13 cellular contexts compared by ENCODE assay signal in genomic region chr7:131157530-131158243, GRCh38.
DNase-seq lines count a peak whose midpoint lies in the region; ATAC-seq and TF ChIP-seq lines count a peak whose summit lies in the region.
"Had no signal": no experiment of that assay in that cellular context is flagged by ENCODE, and none has a peak within 500 bp of the region (broad histone marks: within the 10 kb centered on the region; RNA-seq: fewer than 3 reads in every experiment).

No MANE protein-coding gene starts in this region.

- H3K36me3 ChIP-seq in body of pancreas (replicated peaks in 1 of 2; ENCODE audit: insufficient read depth in 1 of 2, low read depth in 2 of 2): no peaks in the 10 kb centered on the region

- no peak overlapping the region for H3K4me3 ChIP-seq in body of pancreas

- peak; percentile 94 for ATAC-seq in body of pancreas
- ATAC-seq in GM18858 (IDR thresholded peaks at IDR 0.05; ENCODE audit: unreplicated experiment): no peak
- no peak for ATAC-seq in GM21576 (IDR thresholded peaks at IDR 0.05; ENCODE audit: unreplicated experiment)
- ATAC-seq: natural killer cell treated with Interleukin-12 subunit alpha and Interleukin-12 subunit beta and Interleukin-15 and Interleukin-18, amount 100 ng/mL, for 72 hours had no signal

- no peaks in the 10 kb centered on the region for H3K9me3 ChIP-seq in body of pancreas

- intact Hi-C loops in body of pancreas (cut with DNase I): no loop called here

- no peak for TF ChIP-seq POLR2A in body of pancreas (IDR thresholded peaks at IDR 0.05)

- 51 to 54% methylated on average over 14 of the region's 14 CpGs for whole genome bisulfite sequencing in body of pancreas, 2 donors

- DNase-seq in HCEC 1CT (peak; percentile 35), body of pancreas (peak; percentile 65 to 78 (median 72)), inferior parietal cortex (ENCODE audit: extremely low spot score) (peak; percentile 42), superior temporal gyrus (ENCODE audit: extremely low spot score) (peak; percentile 54), NCI-H345 treated with DMSO at 0.1 percent for 48 hours (lab: John Stamatoyannopoulos, UW; ENCODE audit: unreplicated experiment) (no peak), cerebellum (ENCODE audit: low spot score) (no peak)
- DNase-seq: activated CD4-positive, alpha-beta T cell treated with anti-CD3 and anti-CD28 coated beads for 4 hours; activated effector memory CD4-positive, alpha-beta T cell treated with Interleukin-2 at 50 U/mL for 16 hours; NCI-H526; stimulated activated CD4-positive, alpha-beta T cell treated with anti-CD3 and anti-CD28 coated beads, Interleukin-4, amount 100 ng/mL, for 4 hours had no signal

- peak overlapping the region in 1 of 4 donors; percentile 29 for H3K27ac ChIP-seq in body of pancreas

- TF ChIP-seq CTCF in body of pancreas (IDR thresholded peaks at IDR 0.05): no peak

- H3K27me3 ChIP-seq in body of pancreas: no peaks in the 10 kb centered on the region

- H3K4me1 ChIP-seq in body of pancreas: peaks cover 6% of the 10 kb centered on the region

Comparison
In these comparisons a context has a peak if more than half of its experiments do, and no peak if none do; other contexts are left out.
1. DNase-seq: peak in HCEC 1CT (single experiment), body of pancreas (4 of 4), inferior parietal cortex (single experiment) and superior temporal gyrus (single experiment); none in NCI-H345 treated with DMSO at 0.1 percent for 48 hours (single experiment) and cerebellum (single experiment).